In genomic region chr5:78649220-78649700, GRCh38 we compare ENCODE assay signal across 8 cellular contexts. TPM values are rescaled to one million over a fixed set of nuclear protein-coding genes. Genes with fewer than 3 reads are reported as not detected.
DNase-seq lines count a peak whose midpoint lies in the region; ATAC-seq and TF ChIP-seq lines count a peak whose summit lies in the region.

No MANE protein-coding gene starts in this region.

- peaks cover 9 to 15% of the 10 kb centered on the region in 2 donors for H3K4me1 Mint-ChIP-seq in effector memory CD8-positive, alpha-beta T cell (ENCODE audit: low read depth in 2 of 2)
- H3K4me1 Mint-ChIP-seq in naive thymus-derived CD4-positive, alpha-beta T cell = peaks cover 10 to 20% (median 14%) of the 10 kb centered on the region in 7 donors
- H3K4me1 Mint-ChIP-seq in activated T-helper 2 cell treated with anti-CD3 and anti-CD28 coated beads, Interferon-gamma antibody, Interleukin-2, Interleukin-4, amounts not matched to agents 10 μg/mL and 5 μg/mL and 100 μg/mL, durations not matched to agents 14 hours and 24 hours and 36 hours (ENCODE audit: low read depth) = peaks cover 12% of the 10 kb centered on the region

- intact Hi-C loops in naive thymus-derived CD4-positive, alpha-beta T cell (cut with micrococcal nuclease) = no loop called here
- intact Hi-C loops in activated T-helper 2 cell treated with anti-CD3 and anti-CD28 coated beads, Interferon-gamma antibody, Interleukin-2, Interleukin-4, amounts not matched to agents 10 μg/mL and 5 μg/mL and 100 μg/mL, durations not matched to agents 14 hours and 24 hours and 36 hours (cut with micrococcal nuclease) = no loop called here

- no peaks in the 10 kb centered on the region for H3K9me3 Mint-ChIP-seq in effector memory CD8-positive, alpha-beta T cell
- H3K9me3 Mint-ChIP-seq in naive thymus-derived CD4-positive, alpha-beta T cell = peaks cover 0 to 3% (median 0%) of the 10 kb centered on the region in 11 donors
- no peaks in the 10 kb centered on the region for H3K9me3 Mint-ChIP-seq in activated T-helper 2 cell treated with anti-CD3 and anti-CD28 coated beads, Interferon-gamma antibody, Interleukin-2, Interleukin-4, amounts not matched to agents 10 μg/mL and 5 μg/mL and 100 μg/mL, durations not matched to agents 14 hours and 24 hours and 36 hours

- H3K27me3 ChIP-seq in BJ (ENCODE audit: control insufficient read depth, insufficient read depth, low read length) (no peaks in the 10 kb centered on the region), MG63 (no peaks in the 10 kb centered on the region)
- peaks cover 7 to 21% of the 10 kb centered on the region in 2 donors for H3K27me3 ChIP-seq in naive thymus-derived CD4-positive, alpha-beta T cell (ENCODE audit: control insufficient read depth in 2 of 2, insufficient read depth in 2 of 2, low read length in 2 of 2)

- no peak overlapping the region for H3K27ac ChIP-seq in naive thymus-derived CD4-positive, alpha-beta T cell (ENCODE audit: low read depth, low read length)

- no peaks in the 10 kb centered on the region for H3K9me3 ChIP-seq in MG63
- H3K9me3 ChIP-seq in naive thymus-derived CD4-positive, alpha-beta T cell (ENCODE audit: control insufficient read depth in 2 of 3, low read length in 3 of 3) = no peaks in the 10 kb centered on the region

- H3K36me3 ChIP-seq in BJ (ENCODE audit: control insufficient read depth, insufficient read depth, low read length) (no peaks in the 10 kb centered on the region), MG63 (peaks cover 10% of the 10 kb centered on the region)
- no peaks in the 10 kb centered on the region for H3K36me3 ChIP-seq in naive thymus-derived CD4-positive, alpha-beta T cell (ENCODE audit: control insufficient read depth in 2 of 3, insufficient read depth in 3 of 3, low read length in 3 of 3)

- H3K4me3 Mint-ChIP-seq in effector memory CD8-positive, alpha-beta T cell = peak overlapping the region; percentile 75 to 78
- H3K4me3 Mint-ChIP-seq in naive thymus-derived CD4-positive, alpha-beta T cell = peak overlapping the region in 9 of 10 donors; percentile 12 to 79 (median 57)
- H3K4me3 Mint-ChIP-seq in activated T-helper 2 cell treated with anti-CD3 and anti-CD28 coated beads, Interferon-gamma antibody, Interleukin-2, Interleukin-4, amounts not matched to agents 10 μg/mL and 5 μg/mL and 100 μg/mL, durations not matched to agents 14 hours and 24 hours and 36 hours (ENCODE audit: low read depth) = no peak overlapping the region

- peak overlapping the region; percentile 84 for H3K4me3 ChIP-seq in BJ (ENCODE audit: low read depth, low read length)
- H3K4me3 ChIP-seq in MG63 = peak overlapping the region; percentile 88
- H3K4me3 ChIP-seq in naive thymus-derived CD4-positive, alpha-beta T cell (ENCODE audit: low read length) = no peak overlapping the region

- H3K27me3 Mint-ChIP-seq in effector memory CD8-positive, alpha-beta T cell = peaks cover 54 to 59% of the 10 kb centered on the region in 2 donors
- peaks cover 44 to 67% (median 59%) of the 10 kb centered on the region in 5 donors for H3K27me3 Mint-ChIP-seq in naive thymus-derived CD4-positive, alpha-beta T cell
- H3K27me3 Mint-ChIP-seq in activated T-helper 2 cell treated with anti-CD3 and anti-CD28 coated beads, Interferon-gamma antibody, Interleukin-2, Interleukin-4, amounts not matched to agents 10 μg/mL and 5 μg/mL and 100 μg/mL, durations not matched to agents 14 hours and 24 hours and 36 hours (ENCODE audit: low read depth) = peaks cover 55% of the 10 kb centered on the region

- peaks cover 0 to 14% of the 10 kb centered on the region in 2 donors for H3K4me1 ChIP-seq in naive thymus-derived CD4-positive, alpha-beta T cell (ENCODE audit: control insufficient read depth in 2 of 2, insufficient read depth in 2 of 2, low read length in 2 of 2)

- ATAC-seq in effector memory CD8-positive, alpha-beta T cell (replicated peaks) = no peak
- ATAC-seq in naive thymus-derived CD4-positive, alpha-beta T cell = no peak

- H3K36me3 Mint-ChIP-seq in effector memory CD8-positive, alpha-beta T cell (ENCODE audit: insufficient read depth) = no peaks in the 10 kb centered on the region
- peaks cover 0 to 4% (median 0%) of the 10 kb centered on the region in 5 donors for H3K36me3 Mint-ChIP-seq in naive thymus-derived CD4-positive, alpha-beta T cell
- no peaks in the 10 kb centered on the region for H3K36me3 Mint-ChIP-seq in activated T-helper 2 cell treated with anti-CD3 and anti-CD28 coated beads, Interferon-gamma antibody, Interleukin-2, Interleukin-4, amounts not matched to agents 10 μg/mL and 5 μg/mL and 100 μg/mL, durations not matched to agents 14 hours and 24 hours and 36 hours (ENCODE audit: low read depth)

- POLR2A ChIA-PET in BJ (lab: Charles Lee) = no interaction called here
- POLR2A ChIA-PET in naive thymus-derived CD4-positive, alpha-beta T cell (lab: Charles Lee) = no interaction called here

- no peak overlapping the region for H3K27ac Mint-ChIP-seq in effector memory CD8-positive, alpha-beta T cell
- no peak overlapping the region for H3K27ac Mint-ChIP-seq in naive thymus-derived CD4-positive, alpha-beta T cell
- H3K27ac Mint-ChIP-seq in activated T-helper 2 cell treated with anti-CD3 and anti-CD28 coated beads, Interferon-gamma antibody, Interleukin-2, Interleukin-4, amounts not matched to agents 10 μg/mL and 5 μg/mL and 100 μg/mL, durations not matched to agents 14 hours and 24 hours and 36 hours = no peak overlapping the region

- DNase-seq in BJ (ENCODE audit: low read depth) (no peak), MG63 (no peak), OCI-M2 (lab: John Stamatoyannopoulos, UW; ENCODE audit: unreplicated experiment) (no peak), inferior parietal cortex (ENCODE audit: extremely low spot score) (no peak), DMS79 (lab: John Stamatoyannopoulos, UW) (no peak)
- DNase-seq in effector memory CD8-positive, alpha-beta T cell = no peak
- DNase-seq in naive thymus-derived CD4-positive, alpha-beta T cell = no peak
- no peak for DNase-seq in activated T-helper 2 cell treated with anti-CD3 and anti-CD28 coated beads, Interferon-gamma antibody, Interleukin-2, Interleukin-4, amounts not matched to agents 10 μg/mL and 5 μg/mL and 100 μg/mL, durations not matched to agents 14 hours and 24 hours and 36 hours (ENCODE audit: low spot score)

- CTCF ChIA-PET in BJ (lab: Yijun Ruan, JAX) = interaction anchor here (0.8 to 2.0 kb wide), 4 partner anchors 10 to 232 kb away, joined by 3 to 8 read pairs (median 4); no protein-coding TSS in a partner anchor
- CTCF ChIA-PET in naive thymus-derived CD4-positive, alpha-beta T cell (lab: Charles Lee) = no interaction called here

- TF ChIP-seq CTCF in BJ (IDR thresholded peaks at IDR 0.05; ENCODE audit: insufficient read depth, low read depth, low read length) = no peak

RNA-seq across cellular contexts. Expression of gene LHFPL2, which starts 0.7 kb away (rescaled TPM):
- 4.4 and 5.6 TPM in 2 replicates for polyA plus RNA-seq in BJ (2011; rRNA removed)
- polyA minus RNA-seq in BJ (2011; rRNA and poly(A)+ RNA removed) = 5.1 and 9.8 TPM in 2 replicates
- 14.0 and 15.3 TPM in 2 replicates for total RNA-seq in MG63 (2014; rRNA removed; shearing (Covaris generic); ENCODE audit: low replicate concordance)
- total RNA-seq in naive thymus-derived CD4-positive, alpha-beta T cell = 1 to 10 TPM in 3 of 5 experiments, under 1 TPM in 1, not detected in 1; 0.61 to 2.9 (median 2.2) TPM
- under 1 TPM; 0.37 to 0.52 TPM for polyA plus RNA-seq in naive thymus-derived CD4-positive, alpha-beta T cell
- total RNA-seq in activated T-helper 2 cell treated with anti-CD3 and anti-CD28 coated beads, Interferon-gamma antibody, Interleukin-2, Interleukin-4, amounts not matched to agents 10 μg/mL and 5 μg/mL and 100 μg/mL, durations not matched to agents 14 hours and 24 hours and 36 hours = 0.09 and 0.16 TPM in 2 replicates
